18 cellular contexts compared by ENCODE assay signal in genomic region chr20:44739952-44740351, GRCh38. TPM values are rescaled to one million over a fixed set of nuclear protein-coding genes. Genes with fewer than 3 reads are reported as not detected.
"Had no signal": no experiment of that assay in that cellular context is flagged by ENCODE, and none has a peak within 500 bp of the region (broad histone marks: within the 10 kb centered on the region; RNA-seq: fewer than 3 reads in every experiment).

No MANE protein-coding gene starts in this region.

- H3K27ac ChIP-seq: adrenal gland, esophagus squamous epithelium, testis had no signal

- H3K36me3 ChIP-seq: adrenal gland, esophagus squamous epithelium had no signal

- H3K4me3 Mint-ChIP-seq: activated CD4-positive, alpha-beta memory T cell treated with anti-CD3 and anti-CD28 coated beads, Interleukin-2, amount 10 ng/mL, durations not matched to agents 7 days and 5 days; activated naive CD4-positive, alpha-beta T cell treated with anti-CD3 and anti-CD28 coated beads, Interleukin-2, amount 10 ng/mL, durations not matched to agents 7 days and 5 days; activated T-cell treated with anti-CD3 and anti-CD28 coated beads, Interleukin-2, amount 50 U/mL, for 24 hours; immature natural killer cell; stimulated activated naive CD8-positive, alpha-beta T cell treated with anti-CD3 and anti-CD28 coated beads, Interleukin-15, Interleukin-2, amounts not matched to agents 100 ng/mL and 50 ng/mL, for 24 hours; T-helper 17 cell had no signal

- H3K36me3 Mint-ChIP-seq: immature natural killer cell had no signal

- H3K27ac Mint-ChIP-seq: activated CD4-positive, alpha-beta memory T cell treated with anti-CD3 and anti-CD28 coated beads, Interleukin-2, amount 10 ng/mL, durations not matched to agents 7 days and 5 days; activated naive CD4-positive, alpha-beta T cell treated with anti-CD3 and anti-CD28 coated beads, Interleukin-2, amount 10 ng/mL, durations not matched to agents 7 days and 5 days; activated T-cell treated with anti-CD3 and anti-CD28 coated beads, Interleukin-2, amount 50 U/mL, for 24 hours; immature natural killer cell; stimulated activated naive CD8-positive, alpha-beta T cell treated with anti-CD3 and anti-CD28 coated beads, Interleukin-15, Interleukin-2, amounts not matched to agents 100 ng/mL and 50 ng/mL, for 24 hours; T-helper 17 cell had no signal

- DNase-seq: activated CD4-positive, alpha-beta memory T cell treated with anti-CD3 and anti-CD28 coated beads, Interleukin-2, amount 10 ng/mL, durations not matched to agents 7 days and 5 days; activated CD4-positive, alpha-beta T cell treated with anti-CD3 and anti-CD28 coated beads for 4 hours; activated naive CD4-positive, alpha-beta T cell treated with anti-CD3 and anti-CD28 coated beads, Interleukin-2, amount 10 ng/mL, durations not matched to agents 7 days and 5 days; activated T-cell treated with anti-CD3 and anti-CD28 coated beads, Interleukin-2, amount 50 U/mL, for 24 hours; adrenal gland; central memory CD4-positive, alpha-beta T cell; cortex of kidney; effector CD8-positive, alpha-beta T cell; esophagus squamous epithelium; foreskin fibroblast; immature natural killer cell; mesendoderm; T-helper 17 cell; testis had no signal

- H3K27me3 ChIP-seq: adrenal gland, testis had no signal

- H3K4me3 ChIP-seq: adrenal gland, esophagus squamous epithelium, testis had no signal

- H3K9me3 Mint-ChIP-seq: activated T-cell treated with anti-CD3 and anti-CD28 coated beads, Interleukin-2, amount 50 U/mL, for 24 hours; immature natural killer cell; stimulated activated naive CD8-positive, alpha-beta T cell treated with anti-CD3 and anti-CD28 coated beads, Interleukin-15, Interleukin-2, amounts not matched to agents 100 ng/mL and 50 ng/mL, for 24 hours had no signal

- ATAC-seq: sciatic nerve, T-helper 17 cell had no signal

RNA-seq across cellular contexts. Expression of gene KCNK15, which starts 5.7 kb away (rescaled TPM):
- total RNA-seq: activated CD4-positive, alpha-beta memory T cell treated with anti-CD3 and anti-CD28 coated beads, Interleukin-2, amount 10 ng/mL, durations not matched to agents 7 days and 5 days; endothelial cell of umbilical vein; T-helper 17 cell had no signal

RNA-seq across cellular contexts. Expression of gene CCN5, which starts 24.8 kb away (rescaled TPM):
- total RNA-seq: activated CD4-positive, alpha-beta memory T cell treated with anti-CD3 and anti-CD28 coated beads, Interleukin-2, amount 10 ng/mL, durations not matched to agents 7 days and 5 days; endothelial cell of umbilical vein; T-helper 17 cell; urinary bladder had no signal
